In genomic region chr5:74209566-74209965, GRCh38 we compare ENCODE assay signal across 18 cellular contexts.
"Had no signal": no experiment of that assay in that cellular context is flagged by ENCODE, and none has a peak within 500 bp of the region (broad histone marks: within the 10 kb centered on the region; RNA-seq: fewer than 3 reads in every experiment).

No MANE protein-coding gene starts in this region.

- H3K27me3 ChIP-seq: ascending aorta, brain microvascular endothelial cell, Peyer's patch, SJCRH30 had no signal

- H3K9me3 ChIP-seq: ascending aorta, Peyer's patch, SJCRH30, SK-N-SH had no signal

- H3K4me3 ChIP-seq: ascending aorta, Peyer's patch, SJCRH30 had no signal

- H3K9ac ChIP-seq: SK-N-SH had no signal

- H3K27ac ChIP-seq: ascending aorta, brain microvascular endothelial cell, Peyer's patch, RWPE1, SJCRH30, WERI-Rb-1 had no signal

- H3K36me3 ChIP-seq: ascending aorta, brain microvascular endothelial cell, Peyer's patch, SJCRH30, WERI-Rb-1 had no signal

- H3K4me2 ChIP-seq: SK-N-SH had no signal

- DNase-seq: activated CD4-positive, alpha-beta memory T cell treated with anti-CD3 and anti-CD28 coated beads, Interleukin-2, amount 10 ng/mL, durations not matched to agents 7 days and 5 days; activated CD4-positive, alpha-beta T cell treated with anti-CD3 and anti-CD28 coated beads for 36 hours; activated CD4-positive, alpha-beta T cell treated with anti-CD3 and anti-CD28 coated beads, Interleukin-2, amount 50 U/mL, for 1 hour; activated gamma-delta T cell treated with Interleukin-2 at 50 U/mL for 16 hours; activated naive CD4-positive, alpha-beta T cell treated with anti-CD3 and anti-CD28 coated beads, Interleukin-2, amount 50 U/mL, for 16 hours; activated T-cell treated with anti-CD3 and anti-CD28 coated beads, Interleukin-2, amount 50 U/mL, for 72 hours; brain microvascular endothelial cell; NCI-H1048; NCI-H1930; NCI-H524; Peyer's patch; Right ventricle myocardium superior; SK-N-SH; T-helper 1 cell; WERI-Rb-1 had no signal

- H3K4me1 ChIP-seq: Peyer's patch had no signal
